7 cellular contexts compared by ENCODE assay signal in the genomic region with DNA sequence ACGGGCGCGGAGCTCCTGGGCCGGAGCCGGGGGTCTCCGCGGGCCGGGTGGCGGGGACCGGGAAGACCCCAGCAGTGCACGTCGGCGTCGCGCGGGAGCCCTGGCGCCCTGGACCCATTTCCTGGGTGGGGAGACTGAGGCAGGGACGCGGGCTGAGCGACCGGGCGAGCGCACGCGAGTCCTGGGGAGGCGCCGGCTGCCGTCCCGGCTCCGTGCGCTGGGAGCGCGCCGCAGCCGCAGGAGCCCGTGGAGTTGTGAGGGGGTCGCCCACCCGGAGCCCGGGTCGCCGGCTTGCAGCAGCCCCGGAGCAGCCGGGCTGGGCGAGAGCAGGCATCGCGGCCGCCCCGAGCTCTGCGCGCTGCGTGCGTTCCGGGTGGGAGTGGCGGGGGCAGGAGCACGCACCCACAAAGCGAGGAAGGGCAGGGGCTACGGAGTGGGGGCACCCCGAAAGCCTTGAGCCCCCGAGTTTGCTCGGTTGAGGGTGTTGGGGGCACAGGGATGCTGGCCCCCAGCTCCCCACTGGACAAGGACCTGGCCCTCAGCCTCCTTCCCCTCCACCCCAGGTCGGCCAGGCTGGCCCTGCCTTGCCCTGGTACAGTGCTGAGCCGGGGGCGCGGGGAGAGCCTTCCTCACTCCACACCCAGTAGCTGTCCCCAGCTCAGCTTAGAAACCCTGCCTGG. TPM values are rescaled to one million over a fixed set of nuclear protein-coding genes. Genes with fewer than 3 reads are reported as not detected.
DNase-seq lines count a peak whose midpoint lies in the region; ATAC-seq and TF ChIP-seq lines count a peak whose summit lies in the region.

No MANE protein-coding gene starts in this region.

- H3K9me3 ChIP-seq in Peyer's patch (no peaks in the 10 kb centered on the region), endodermal cell (ENCODE audit: control insufficient read depth, low read length) (no peaks in the 10 kb centered on the region)

- H3K9ac ChIP-seq in endodermal cell (ENCODE audit: extremely low read depth, low read length, poor library complexity, severe bottlenecking) = no peak overlapping the region

- H3K4me3 Mint-ChIP-seq in endodermal cell (peak overlapping the region; percentile 55), neural crest cell (peak overlapping the region; percentile 86)

- no peak for TF ChIP-seq POLR2A in Peyer's patch (IDR thresholded peaks at IDR 0.05)

- no peak overlapping the region for H3K27ac Mint-ChIP-seq in endodermal cell
- H3K27ac Mint-ChIP-seq in neural crest cell (ENCODE audit: unreplicated experiment) = no peak overlapping the region

- H3K4me3 ChIP-seq in Peyer's patch (peak overlapping the region; percentile 19 to 59 (median 52)), endodermal cell (ENCODE audit: low read length) (peak overlapping the region; percentile 73)

- DNase-seq in Peyer's patch (no peak), endodermal cell (peak; percentile 84), neural crest cell (ENCODE audit: low read depth, low spot score) (no peak)

- TF ChIP-seq CTCF in Peyer's patch (IDR thresholded peaks at IDR 0.05) = no peak
- no peak for TF ChIP-seq CTCF in endodermal cell (conservative IDR thresholded peaks at IDR 0.05)
- no peak for TF ChIP-seq CTCF in neural crest cell (conservative IDR thresholded peaks at IDR 0.05)

- H3K27me3 ChIP-seq in Peyer's patch = peaks cover 0 to 16% of the 10 kb centered on the region in 2 donors
- H3K27me3 ChIP-seq in endodermal cell (ENCODE audit: control insufficient read depth, insufficient read depth, low read length, poor library complexity, severe bottlenecking) = peaks cover 29% of the 10 kb centered on the region

- peak overlapping the region in 2 of 4 donors; percentile 44 to 65 for H3K27ac ChIP-seq in Peyer's patch
- H3K27ac ChIP-seq in endodermal cell (ENCODE audit: low read depth, low read length) = no peak overlapping the region

- peaks cover 47% of the 10 kb centered on the region for H3K27me3 Mint-ChIP-seq in endodermal cell (ENCODE audit: insufficient read depth)
- H3K27me3 Mint-ChIP-seq in neural crest cell (ENCODE audit: low read depth) = peaks cover 56% of the 10 kb centered on the region

- 1 to 3% methylated on average over 23 to 64 of the region's 64 CpGs for WGBS in endodermal cell (ENCODE audit: insufficient coverage in 1 of 2, insufficient read length in 1 of 2), 2 experiments

- H3K9me3 Mint-ChIP-seq in endodermal cell (no peaks in the 10 kb centered on the region), neural crest cell (no peaks in the 10 kb centered on the region)

- ATAC-seq in GM18511 (IDR thresholded peaks at IDR 0.05; ENCODE audit: unreplicated experiment) (peak; percentile 41), GM18520 (IDR thresholded peaks at IDR 0.05; ENCODE audit: unreplicated experiment) (no peak), GM21528 (IDR thresholded peaks at IDR 0.05; ENCODE audit: low FRiP score, unreplicated experiment) (no peak), HG03354 (IDR thresholded peaks at IDR 0.05; ENCODE audit: poor library complexity, severe bottlenecking, unreplicated experiment) (no peak)

- H3K36me3 Mint-ChIP-seq in endodermal cell (ENCODE audit: low read depth) (no peaks in the 10 kb centered on the region), neural crest cell (ENCODE audit: low read depth) (no peaks in the 10 kb centered on the region)

- H3K4me1 ChIP-seq in Peyer's patch (peaks cover 0 to 48% (median 22%) of the 10 kb centered on the region in 4 donors), endodermal cell (ENCODE audit: control insufficient read depth, insufficient read depth, low read length) (no peaks in the 10 kb centered on the region)

- H3K4me1 Mint-ChIP-seq in endodermal cell = peaks cover 2% of the 10 kb centered on the region
- H3K4me1 Mint-ChIP-seq in neural crest cell = peaks cover 6% of the 10 kb centered on the region

- no peaks in the 10 kb centered on the region for H3K36me3 ChIP-seq in Peyer's patch
- no peaks in the 10 kb centered on the region for H3K36me3 ChIP-seq in endodermal cell (ENCODE audit: control insufficient read depth, insufficient read depth, low read length)

RNA-seq across cellular contexts. Expression of a gene that starts 0.6 kb away (rescaled TPM):
- total RNA-seq in Peyer's patch (10 to 100 TPM in 1 of 4 donors, 1 to 10 TPM in 2, not detected in 1; 4.0 to 32.2 (median 5.3) TPM), endodermal cell (10 to 100 TPM; 10.9 to 12.0 TPM), neural crest cell (90.9 and 94.8 TPM in 2 replicates)
- polyA plus RNA-seq in endodermal cell (2013, experiment 1 of 2) = 22.2 TPM
- polyA plus RNA-seq in endodermal cell (2013, experiment 2 of 2) = 19.9 TPM
